In the genomic region with DNA sequence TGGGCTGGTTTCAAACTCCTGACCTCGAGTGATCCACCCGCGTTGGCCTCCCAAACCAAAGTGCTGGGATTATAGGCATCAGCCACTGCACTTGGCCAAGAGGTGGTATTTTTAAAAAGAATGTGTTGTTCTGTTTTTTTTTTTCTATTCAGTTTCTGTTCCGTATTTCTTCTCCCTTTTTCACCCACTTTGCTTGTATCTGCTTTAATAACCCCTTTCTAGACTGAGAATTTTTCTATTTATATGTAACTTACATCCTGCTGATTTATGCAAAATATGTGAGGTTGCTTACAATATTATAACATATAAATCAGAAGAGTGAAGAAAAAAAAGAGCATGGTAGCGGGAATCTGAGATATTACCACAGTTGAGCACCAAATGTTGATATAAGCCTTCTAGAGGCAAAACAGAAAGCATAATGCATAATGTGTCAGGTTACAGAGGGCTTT, we compare ENCODE assay signal across 13 cellular contexts. TPM values are rescaled to one million over a fixed set of nuclear protein-coding genes. Genes with fewer than 3 reads are reported as not detected.
A peak's percentile ranks its signal among the peaks of the same experiment; 100 is the strongest.
DNase-seq lines count a peak whose midpoint lies in the region; ATAC-seq and TF ChIP-seq lines count a peak whose summit lies in the region.
"Had no signal": no experiment of that assay in that cellular context is flagged by ENCODE, and none has a peak within 500 bp of the region (broad histone marks: within the 10 kb centered on the region; RNA-seq: fewer than 3 reads in every experiment).

No MANE protein-coding gene starts in this region.

- H3K4me2 ChIP-seq in smooth muscle cell, result no peak overlapping the region
- H3K4me2 ChIP-seq: KMS-11 had no signal

- H3K9me3 ChIP-seq in left ventricle myocardium inferior (replicated peaks) (no peaks in the 10 kb centered on the region), smooth muscle cell (replicated peaks; ENCODE audit: low read depth) (no peaks in the 10 kb centered on the region)
- H3K9me3 ChIP-seq: BE2C had no signal

- H3K27me3 ChIP-seq in left ventricle myocardium inferior (ENCODE audit: low read depth), result peaks cover 11% of the 10 kb centered on the region
- H3K27me3 ChIP-seq in smooth muscle cell (ENCODE audit: low read depth), result peaks cover 4% of the 10 kb centered on the region
- H3K27me3 ChIP-seq: BE2C had no signal

- no peaks in the 10 kb centered on the region for H4K20me1 ChIP-seq in smooth muscle cell (ENCODE audit: low read depth)

- no peak for TF ChIP-seq CTCF in GM12865 (IDR thresholded peaks at IDR 0.05; ENCODE audit: insufficient read depth, low read depth, low read length, missing control alignments)
- TF ChIP-seq CTCF in left ventricle myocardium inferior (IDR thresholded peaks at IDR 0.05; ENCODE audit: borderline replicate concordance), result no peak
- TF ChIP-seq CTCF in smooth muscle cell (IDR thresholded peaks at IDR 0.05; ENCODE audit: borderline replicate concordance, insufficient read depth, poor library complexity, severe bottlenecking), result no peak

- no peaks in the 10 kb centered on the region for H3K79me2 ChIP-seq in smooth muscle cell (ENCODE audit: low read depth)
- H3K79me2 ChIP-seq: parathyroid adenoma had no signal

- H3K36me3 ChIP-seq in left ventricle myocardium inferior (no peaks in the 10 kb centered on the region), smooth muscle cell (ENCODE audit: low read depth) (no peaks in the 10 kb centered on the region)
- H3K36me3 ChIP-seq: BE2C had no signal

- DNase-seq in GM12865 (ENCODE audit: low read depth) (peak; percentile 76), NOMO-1 (lab: John Stamatoyannopoulos, UW; ENCODE audit: unreplicated experiment in 2 of 2) (peak; percentile 55 to 78), left ventricle myocardium inferior (no peak), ecto neural progenitor cell (ENCODE audit: low spot score) (no peak), NCI-H1694 (lab: John Stamatoyannopoulos, UW) (no peak), smooth muscle cell (lab: John Stamatoyannopoulos, UW; ENCODE audit: unreplicated experiment) (no peak)
- DNase-seq: BE2C; erythroblast; NK-92 treated with Interleukin-12 subunit alpha and Interleukin-12 subunit beta, amount 100 ng/mL, for 24 hours had no signal

- no peak overlapping the region for H3K9ac ChIP-seq in smooth muscle cell (ENCODE audit: low read depth)
- H3K9ac ChIP-seq: KMS-11, parathyroid adenoma had no signal

- 98% methylated on average over 5 of the region's 5 CpGs for WGBS in smooth muscle cell (ENCODE audit: low lambda C conversion rate)

- no peaks in the 10 kb centered on the region for H3K4me1 ChIP-seq in left ventricle myocardium inferior
- no peaks in the 10 kb centered on the region for H3K4me1 ChIP-seq in smooth muscle cell (ENCODE audit: low read depth)
- H3K4me1 ChIP-seq: BE2C, parathyroid adenoma had no signal

- H3K4me3 ChIP-seq in GM12865 (ENCODE audit: low read depth, low read length) (peak overlapping the region; percentile 28), left ventricle myocardium inferior (no peak overlapping the region), smooth muscle cell (no peak overlapping the region)

- no peak overlapping the region for H2AFZ ChIP-seq in smooth muscle cell (ENCODE audit: low read depth)
- H2AFZ ChIP-seq: parathyroid adenoma had no signal

- ATAC-seq in GM19468 (IDR thresholded peaks at IDR 0.05; ENCODE audit: extremely low read depth, unreplicated experiment) (peak; percentile 60), HG03039 (IDR thresholded peaks at IDR 0.05; ENCODE audit: unreplicated experiment) (peak; percentile 60)

- intact Hi-C loops in left ventricle myocardium inferior (cut with micrococcal nuclease), result no loop called here

- no peak overlapping the region for H3K27ac ChIP-seq in left ventricle myocardium inferior (replicated peaks)
- H3K27ac ChIP-seq in smooth muscle cell (ENCODE audit: low read depth), result no peak overlapping the region
- H3K27ac ChIP-seq: KMS-11, parathyroid adenoma had no signal

- H3F3A ChIP-seq in smooth muscle cell (ENCODE audit: low read depth), result no peaks in the 10 kb centered on the region

RNA-seq across cellular contexts. Expression of a gene that starts 17.2 kb away (rescaled TPM):
- total RNA-seq in left ventricle myocardium inferior (not detected), smooth muscle cell (10.6 and 19.4 TPM in 2 replicates)
- 4.9 and 21.6 TPM in 2 replicates for polyA plus RNA-seq in smooth muscle cell

Comparison
In these comparisons a context has a peak if more than half of its experiments do, and no peak if none do; other contexts are left out.
1. DNase-seq: peak in GM12865 (single experiment) and NOMO-1 (2 of 2); none in left ventricle myocardium inferior (single experiment), ecto neural progenitor cell (single experiment), NCI-H1694 (single experiment) and smooth muscle cell (single experiment).
2. RNA of a gene that starts 17.2 kb away (total RNA-seq): 10.6 to 19.4 TPM in smooth muscle cell; not detected in left ventricle myocardium inferior (single experiment); every median in the first group is over 10 times any median in the second.